In genomic region chr19:4052114-4052992, GRCh38 we compare ENCODE assay signal across 8 cellular contexts. TPM values are rescaled to one million over a fixed set of nuclear protein-coding genes. Genes with fewer than 3 reads are reported as not detected.
A peak's percentile ranks its signal among the peaks of the same experiment; 100 is the strongest.
DNase-seq lines count a peak whose midpoint lies in the region; ATAC-seq, FAIRE-seq and TF ChIP-seq lines count a peak whose summit lies in the region.

No MANE protein-coding gene starts in this region.

- no peaks in the 10 kb centered on the region; the same call in 1 of the 2 replicates for H3K9me3 ChIP-seq in K562 (replicated peaks; ENCODE audit: control insufficient read depth, insufficient read depth, low read depth, low read length)
- no peaks in the 10 kb centered on the region for H3K9me3 ChIP-seq in HepG2 (ENCODE audit: low read length)
- no peaks in the 10 kb centered on the region for H3K9me3 ChIP-seq in testis

- 90% methylated on average over 16 of the region's 27 CpGs for WGBS in K562 (ENCODE audit: insufficient coverage, low coverage, missing lambda C conversion rate)
- 7% methylated on average over 6 of the region's 27 CpGs for WGBS in HepG2 (ENCODE audit: low lambda C conversion rate)
- WGBS in testis, 2 donors = 55 to 58% methylated on average over 10 to 27 of the region's 27 CpGs

- H3K27ac ChIP-seq in K562 (ENCODE audit: extremely low read depth, low read depth, low read length) = no peak overlapping the region
- peak overlapping the region; percentile 99 for H3K27ac ChIP-seq in HepG2 (ENCODE audit: extremely low read length, insufficient read depth, low read length)
- H3K27ac ChIP-seq in testis = peak overlapping the region; percentile 2 to 61

- FAIRE-seq in K562 (lab: Jason Lieb, UNC) = no peak
- peak; percentile 80 for FAIRE-seq in HepG2 (lab: Jason Lieb, UNC)

- TF ChIP-seq POLR2A in K562 (conservative IDR thresholded peaks at IDR 0.05) = no peak
- TF ChIP-seq POLR2A in HepG2 (IDR thresholded peaks at IDR 0.05; ENCODE audit: insufficient read depth in 1 of 2, low read depth in 2 of 2, low read length in 2 of 2) = peak; percentile 67; a peak in 3 of 4 replicates
- TF ChIP-seq POLR2A in testis (IDR thresholded peaks at IDR 0.05) = no peak

- peaks cover 47% of the 10 kb centered on the region for H4K20me1 ChIP-seq in K562 (replicated peaks; ENCODE audit: control insufficient read depth, insufficient read depth, low read length)
- peaks cover 38% of the 10 kb centered on the region; the same call in 1 of the 2 replicates for H4K20me1 ChIP-seq in HepG2 (ENCODE audit: insufficient read depth, low read length)

- ATAC-seq in K562 = peak; percentile 15; the same call in 1 of the 3 replicates
- peak; percentile 86 for ATAC-seq in HepG2
- ATAC-seq in GM18909 (IDR thresholded peaks at IDR 0.05; ENCODE audit: poor library complexity, unreplicated experiment) = no peak
- ATAC-seq in GM19463 (IDR thresholded peaks at IDR 0.05; ENCODE audit: unreplicated experiment) = no peak

- H3K9ac ChIP-seq in K562 (ENCODE audit: insufficient read depth in 1 of 2, low read depth in 2 of 2, low read length in 2 of 2) (peak overlapping the region in 1 of 2 experiments; percentile 78; a peak in 2 of 4 replicates), HepG2 (ENCODE audit: insufficient read depth, low read depth, low read length) (peak overlapping the region; percentile 92)

- no peaks in the 10 kb centered on the region for H3K27me3 ChIP-seq in K562 (ENCODE audit: control insufficient read depth in 2 of 2, insufficient read depth in 2 of 2, low read length in 2 of 2)
- H3K27me3 ChIP-seq in HepG2 (ENCODE audit: control insufficient read depth in 1 of 2, insufficient read depth in 2 of 2, low read length in 2 of 2) = no peaks in the 10 kb centered on the region
- no peaks in the 10 kb centered on the region for H3K27me3 ChIP-seq in testis

- peaks cover 83% of the 10 kb centered on the region; the same call in 2 of the 3 replicates for H3K36me3 ChIP-seq in K562 (ENCODE audit: control insufficient read depth, insufficient read depth, low read length)
- peaks cover 33 to 60% of the 10 kb centered on the region in 2 experiments for H3K36me3 ChIP-seq in HepG2 (replicated peaks in 1 of 2; ENCODE audit: control insufficient read depth in 1 of 2, insufficient read depth in 2 of 2, low read length in 2 of 2)
- H3K36me3 ChIP-seq in testis (ENCODE audit: low read depth, missing control alignments) = no peaks in the 10 kb centered on the region

- H3K4me1 ChIP-seq in K562 (replicated peaks in 1 of 2; ENCODE audit: control insufficient read depth in 2 of 2, insufficient read depth in 2 of 2, low read length in 2 of 2) (peaks cover 0 to 39% of the 10 kb centered on the region in 2 experiments; a peak in 2 of 5 replicates), HepG2 (ENCODE audit: insufficient read depth, low read length) (peaks cover 33% of the 10 kb centered on the region), testis (peaks cover 12% of the 10 kb centered on the region)

- H3K79me2 ChIP-seq in K562 (ENCODE audit: control insufficient read depth, insufficient read depth, low read length) (peaks cover 91% of the 10 kb centered on the region), HepG2 (ENCODE audit: insufficient read depth, low read length) (peaks cover 59% of the 10 kb centered on the region)

- TF ChIP-seq RAD21 in K562 (CRISPR knock-in tag; conservative IDR thresholded peaks at IDR 0.05 in 1 of 2, IDR thresholded peaks at IDR 0.05 in 1 of 2) = no peak
- TF ChIP-seq RAD21 in HepG2 (CRISPR knock-in tag; IDR thresholded peaks at IDR 0.05) = peak; percentile 74

- in situ Hi-C loops in K562 (cut with MboI) (no loop called here), HepG2 (cut with HindIII; ENCODE audit: extremely low pct_ligation_motif_present, low pct_unique_long_range_greater_than_20kb) (no loop called here)

- intact Hi-C loops in K562 (cut with micrococcal nuclease) = no loop called here
- intact Hi-C loops in HepG2 (cut with micrococcal nuclease; ENCODE audit: unreplicated experiment) = loop anchor here (10.0 kb wide), 1 partner anchor 92 kb away; no protein-coding TSS in a partner anchor
- intact Hi-C loops in testis (cut with DNase I; ENCODE audit: low total_unique reads) = no loop called here

- H2AFZ ChIP-seq in K562 (ENCODE audit: low read depth, low read length) = no peak overlapping the region
- H2AFZ ChIP-seq in HepG2 (ENCODE audit: low read length) = no peak overlapping the region

- BruUV-seq in K562 (replicated peaks; lab: Mats Ljungman, UMichigan) = no TSS peak
- no TSS peak for BruUV-seq in HepG2 (replicated peaks; lab: Mats Ljungman, UMichigan)

- no peaks in the 10 kb centered on the region for H3K9me1 ChIP-seq in K562 (ENCODE audit: control insufficient read depth, insufficient read depth, low read length)

- peak; percentile 21 for DNase-seq in LHCN-M2 (ENCODE audit: low read depth)
- DNase-seq in K562 (ENCODE audit: extremely low read depth in 1 of 4, low spot score in 3 of 4) = no peak
- peak; percentile 95 for DNase-seq in HepG2 (ENCODE audit: low spot score)
- no peak for DNase-seq in testis
- no peak for DNase-seq in NCI-H2107 (lab: John Stamatoyannopoulos, UW)
- DNase-seq in stimulated activated naive CD4-positive, alpha-beta T cell treated with Interleukin-2 at 50 U/mL for 16 hours (lab: John Stamatoyannopoulos, UW) = no peak

- POLR2A ChIA-PET in K562 (lab: Yijun Ruan, JAX) = interaction anchor here (0.6 to 1.5 kb wide), 4 partner anchors 13 to 801 kb away, joined by 3 read pairs; no protein-coding TSS in a partner anchor
- POLR2A ChIA-PET in HepG2 (lab: Yijun Ruan, JAX) = interaction anchor here (1.0 to 2.6 kb wide), 12 partner anchors 9 to 290 kb away, joined by 3 to 16 read pairs (median 6); partner anchors contain the start of genes EEF2, PIAS4 and ZBTB7A

- TF ChIP-seq CTCF in K562 (IDR thresholded peaks at IDR 0.05 in 2 of 3, conservative IDR thresholded peaks at IDR 0.05 in 1 of 3; ENCODE audit: insufficient read depth in 2 of 3, low read depth in 1 of 3, low read length in 3 of 3) = no peak
- TF ChIP-seq CTCF in HepG2 (CRISPR knock-in tag; IDR thresholded peaks at IDR 0.05) = no peak; the same call in none of the 2 replicates
- no peak for TF ChIP-seq CTCF in testis (IDR thresholded peaks at IDR 0.05)

- CTCF ChIA-PET in K562 (lab: Yijun Ruan, JAX; ENCODE audit: low intra/inter-chr PET ratio) (no interaction called here), HepG2 (lab: Yijun Ruan, JAX; ENCODE audit: low intra/inter-chr PET ratio, low total read pairs) (no interaction called here)

- TF ChIP-seq EP300 in K562 (IDR thresholded peaks at IDR 0.05; ENCODE audit: low read length) (no peak), HepG2 (IDR thresholded peaks at IDR 0.05; ENCODE audit: low read depth in 2 of 2, low read length in 2 of 2) (peak; percentile 76 to 84; a peak in 3 of 4 replicates), HepG2 (CRISPR knock-in tag; IDR thresholded peaks at IDR 0.05; ENCODE audit: borderline replicate concordance) (peak; percentile 70; the same call in 1 of the 2 replicates)

- H3K4me3 ChIP-seq in K562 = no peak overlapping the region
- H3K4me3 ChIP-seq in HepG2 (replicated peaks in 1 of 3; ENCODE audit: insufficient read depth in 1 of 3, low read depth in 2 of 3, low read length in 3 of 3) = peak overlapping the region; percentile 42 to 70 (median 44); a peak in 5 of 6 replicates
- H3K4me3 ChIP-seq in testis = no peak overlapping the region

- H3K4me2 ChIP-seq in K562 (ENCODE audit: insufficient read depth, low read length) = no peak overlapping the region
- peak overlapping the region; percentile 98 for H3K4me2 ChIP-seq in HepG2 (ENCODE audit: low read depth, low read length)

RNA-seq across cellular contexts. Expression of gene ZBTB7A, which starts 14.3 kb away (rescaled TPM):
- total RNA-seq in LHCN-M2 (2014; rRNA removed) = 29.5 and 29.7 TPM in 2 replicates
- 12.3 TPM for polyA plus RNA-seq in LHCN-M2 (2012)
- total RNA-seq in K562 (2011; cell fraction: chromatin; rRNA removed; ENCODE audit: low replicate concordance) = 5.4 and 20.2 TPM in 2 replicates
- total RNA-seq in K562 (2011; cell fraction: nucleolus; rRNA removed) = 10.5 and 12.0 TPM in 2 replicates
- 5.3 and 7.3 TPM in 2 replicates for total RNA-seq in K562 (2011; cell fraction: nucleoplasm; rRNA removed)
- 10.2 and 13.8 TPM in 2 replicates for total RNA-seq in K562 (2014; rRNA removed)
- 1.6 and 1.8 TPM in 2 replicates for total RNA-seq in K562 (2014; rRNA removed; fragmentation: Illumina TruSeq; extraction: Trizol)
- 4.6 and 4.8 TPM in 2 replicates for total RNA-seq in K562 (2015; rRNA removed; fragmentation: Illumina TruSeq; extraction: Trizol)
- total RNA-seq in K562 (2021) = 32.7 and 34.0 TPM in 2 replicates
- polyA plus RNA-seq in K562 (2011; rRNA removed) = 2.0 and 2.4 TPM in 2 replicates
- 2.8 and 11.2 TPM in 2 replicates for polyA plus RNA-seq in K562 (2011; cell fraction: cytosol; rRNA removed)
- polyA plus RNA-seq in K562 (2011; cell fraction: nucleus; rRNA removed) = 7.4 and 18.4 TPM in 2 replicates
- polyA plus RNA-seq in K562 (2012) = 8.9 and 10.8 TPM in 2 replicates
- polyA plus RNA-seq in K562 (2014; fragmentation: Illumina TruSeq; extraction: Trizol) = 6.3 and 8.3 TPM in 2 replicates
- under 1 TPM; 0.11 to 0.27 TPM for polyA plus RNA-seq in K562 (2014; fragmentation: Nextera tagmentation; extraction: Ambion mirVana)
- polyA plus RNA-seq in K562 (2014; rRNA removed) = 10.8 and 11.6 TPM in 2 replicates
- polyA minus RNA-seq in K562 (2011; rRNA and poly(A)+ RNA removed) = 1.3 and 1.7 TPM in 2 replicates
- polyA minus RNA-seq in K562 (2011; cell fraction: cytosol; rRNA and poly(A)+ RNA removed) = 14.2 and 20.6 TPM in 2 replicates
- polyA minus RNA-seq in K562 (2011; cell fraction: nucleus; rRNA and poly(A)+ RNA removed) = 5.4 and 5.8 TPM in 2 replicates
- total RNA-seq in HepG2 (2016; rRNA removed; fragmentation: Illumina TruSeq; extraction: Trizol) = 3.5 and 3.6 TPM in 2 replicates
- total RNA-seq in HepG2 (2016; cell fraction: cytosol; rRNA removed; fragmentation: Illumina TruSeq; extraction: Trizol; ENCODE audit: low read depth) = 1.8 TPM in 2 replicates
- 2.7 and 3.2 TPM in 2 replicates for total RNA-seq in HepG2 (2016; cell fraction: insoluble cytoplasmic fraction; rRNA removed; fragmentation: Illumina TruSeq; extraction: Trizol)
- 3.7 and 4.3 TPM in 2 replicates for total RNA-seq in HepG2 (2016; cell fraction: membrane; rRNA removed; fragmentation: Illumina TruSeq; extraction: Trizol)
- total RNA-seq in HepG2 (2016; cell fraction: nucleus; rRNA removed; fragmentation: Illumina TruSeq; extraction: Trizol) = 3.0 and 3.1 TPM in 2 replicates
- polyA plus RNA-seq in HepG2 (2011; rRNA removed) = 4.0 and 5.5 TPM in 2 replicates
- polyA plus RNA-seq in HepG2 (2011; cell fraction: cytosol; rRNA removed) = 2.9 and 4.8 TPM in 2 replicates
- polyA plus RNA-seq in HepG2 (2011; cell fraction: nucleus; rRNA removed) = 23.5 and 34.3 TPM in 2 replicates
- polyA plus RNA-seq in HepG2 (2012) = 4.7 and 6.0 TPM in 2 replicates
- 0.96 and 1.2 TPM in 2 replicates for polyA plus RNA-seq in HepG2 (2016; cell fraction: cytosol; fragmentation: Illumina TruSeq; extraction: Trizol; ENCODE audit: low read depth)
- 4.5 and 4.8 TPM in 2 replicates for polyA plus RNA-seq in HepG2 (2016; cell fraction: insoluble cytoplasmic fraction; fragmentation: Illumina TruSeq; extraction: Trizol; ENCODE audit: low read depth)
- 2.7 and 3.0 TPM in 2 replicates for polyA plus RNA-seq in HepG2 (2016; cell fraction: membrane; fragmentation: Illumina TruSeq; extraction: Trizol; ENCODE audit: low read depth)
- 9.7 and 9.9 TPM in 2 replicates for polyA plus RNA-seq in HepG2 (2016; cell fraction: nucleus; fragmentation: Illumina TruSeq; extraction: Trizol; ENCODE audit: insufficient read depth, low read depth)
- 4.3 and 12.1 TPM in 2 replicates for polyA minus RNA-seq in HepG2 (2011; rRNA and poly(A)+ RNA removed; ENCODE audit: low replicate concordance)
- 9.4 and 10.5 TPM in 2 replicates for polyA minus RNA-seq in HepG2 (2011; cell fraction: cytosol; rRNA and poly(A)+ RNA removed)
- polyA minus RNA-seq in HepG2 (2011; cell fraction: nucleus; rRNA and poly(A)+ RNA removed) = 5.0 and 5.4 TPM in 2 replicates
- total RNA-seq in testis = 10 to 100 TPM; 42.2 to 49.4 TPM
- 7.5 TPM for polyA plus RNA-seq in testis (ENCODE audit: insufficient read depth, low read depth, low replicate concordance)

RNA-seq across cellular contexts. Expression of gene PIAS4, which starts 44.8 kb away (rescaled TPM):
- 17.6 and 18.1 TPM in 2 replicates for total RNA-seq in LHCN-M2 (2014; rRNA removed)
- polyA plus RNA-seq in LHCN-M2 (2012) = 17.7 TPM
- 19.4 and 56.5 TPM in 2 replicates for total RNA-seq in K562 (2011; cell fraction: chromatin; rRNA removed; ENCODE audit: low replicate concordance)
- 36.9 and 39.3 TPM in 2 replicates for total RNA-seq in K562 (2011; cell fraction: nucleolus; rRNA removed)
- 20.4 and 20.9 TPM in 2 replicates for total RNA-seq in K562 (2011; cell fraction: nucleoplasm; rRNA removed)
- total RNA-seq in K562 (2014; rRNA removed) = 21.9 and 26.4 TPM in 2 replicates
- 5.3 and 7.3 TPM in 2 replicates for total RNA-seq in K562 (2014; rRNA removed; fragmentation: Illumina TruSeq; extraction: Trizol)
- 14.3 and 14.4 TPM in 2 replicates for total RNA-seq in K562 (2015; rRNA removed; fragmentation: Illumina TruSeq; extraction: Trizol)
- total RNA-seq in K562 (2021) = 24.9 and 34.9 TPM in 2 replicates
- polyA plus RNA-seq in K562 (2011; rRNA removed) = 6.7 and 7.1 TPM in 2 replicates
- 7.4 and 15.5 TPM in 2 replicates for polyA plus RNA-seq in K562 (2011; cell fraction: cytosol; rRNA removed)
- 11.2 and 22.2 TPM in 2 replicates for polyA plus RNA-seq in K562 (2011; cell fraction: nucleus; rRNA removed)
- 23.1 and 44.7 TPM in 2 replicates for polyA plus RNA-seq in K562 (2012)
- 14.5 and 23.3 TPM in 2 replicates for polyA plus RNA-seq in K562 (2014; fragmentation: Illumina TruSeq; extraction: Trizol)
- polyA plus RNA-seq in K562 (2014; fragmentation: Nextera tagmentation; extraction: Ambion mirVana) = under 1 TPM; 0.27 TPM
- polyA plus RNA-seq in K562 (2014; rRNA removed) = 14.8 and 19.9 TPM in 2 replicates
- 4.6 and 5.3 TPM in 2 replicates for polyA minus RNA-seq in K562 (2011; rRNA and poly(A)+ RNA removed)
- polyA minus RNA-seq in K562 (2011; cell fraction: cytosol; rRNA and poly(A)+ RNA removed) = 14.9 and 18.8 TPM in 2 replicates
- 21.3 and 22.4 TPM in 2 replicates for polyA minus RNA-seq in K562 (2011; cell fraction: nucleus; rRNA and poly(A)+ RNA removed)
- 20.1 and 22.4 TPM in 2 replicates for total RNA-seq in HepG2 (2016; rRNA removed; fragmentation: Illumina TruSeq; extraction: Trizol)
- total RNA-seq in HepG2 (2016; cell fraction: cytosol; rRNA removed; fragmentation: Illumina TruSeq; extraction: Trizol; ENCODE audit: low read depth) = 4.3 and 5.1 TPM in 2 replicates
- total RNA-seq in HepG2 (2016; cell fraction: insoluble cytoplasmic fraction; rRNA removed; fragmentation: Illumina TruSeq; extraction: Trizol) = 16.7 and 23.3 TPM in 2 replicates
- 9.8 and 11.2 TPM in 2 replicates for total RNA-seq in HepG2 (2016; cell fraction: membrane; rRNA removed; fragmentation: Illumina TruSeq; extraction: Trizol)
- total RNA-seq in HepG2 (2016; cell fraction: nucleus; rRNA removed; fragmentation: Illumina TruSeq; extraction: Trizol) = 9.7 and 15.2 TPM in 2 replicates
- 8.7 and 9.0 TPM in 2 replicates for polyA plus RNA-seq in HepG2 (2011; rRNA removed)
- 11.2 and 43.1 TPM in 2 replicates for polyA plus RNA-seq in HepG2 (2011; cell fraction: cytosol; rRNA removed)
- polyA plus RNA-seq in HepG2 (2011; cell fraction: nucleus; rRNA removed) = 22.4 and 27.4 TPM in 2 replicates
- polyA plus RNA-seq in HepG2 (2012) = 19.1 and 20.7 TPM in 2 replicates
- polyA plus RNA-seq in HepG2 (2016; cell fraction: cytosol; fragmentation: Illumina TruSeq; extraction: Trizol; ENCODE audit: low read depth) = 3.3 and 3.5 TPM in 2 replicates
- polyA plus RNA-seq in HepG2 (2016; cell fraction: insoluble cytoplasmic fraction; fragmentation: Illumina TruSeq; extraction: Trizol; ENCODE audit: low read depth) = 18.2 and 33.3 TPM in 2 replicates
- 5.6 and 5.9 TPM in 2 replicates for polyA plus RNA-seq in HepG2 (2016; cell fraction: membrane; fragmentation: Illumina TruSeq; extraction: Trizol; ENCODE audit: low read depth)
- 36.3 and 39.1 TPM in 2 replicates for polyA plus RNA-seq in HepG2 (2016; cell fraction: nucleus; fragmentation: Illumina TruSeq; extraction: Trizol; ENCODE audit: insufficient read depth, low read depth)
- 12.2 and 13.9 TPM in 2 replicates for polyA minus RNA-seq in HepG2 (2011; rRNA and poly(A)+ RNA removed; ENCODE audit: low replicate concordance)
- polyA minus RNA-seq in HepG2 (2011; cell fraction: cytosol; rRNA and poly(A)+ RNA removed) = 5.1 and 7.7 TPM in 2 replicates
- polyA minus RNA-seq in HepG2 (2011; cell fraction: nucleus; rRNA and poly(A)+ RNA removed) = 14.5 and 15.1 TPM in 2 replicates
- total RNA-seq in testis = 10 to 100 TPM; 89.1 to 94.5 TPM
- 142 TPM for polyA plus RNA-seq in testis (ENCODE audit: insufficient read depth, low read depth, low replicate concordance)

Comparison
In these comparisons a context has a peak if more than half of its experiments do, and no peak if none do; other contexts are left out.
1. DNase-seq: peak in LHCN-M2 (single experiment) and HepG2 (single experiment); none in K562 (0 of 4), testis (single experiment), NCI-H2107 (single experiment) and stimulated activated naive CD4-positive, alpha-beta T cell treated with Interleukin-2 at 50 U/mL for 16 hours (single experiment).
2. ATAC-seq: peak in K562 (single experiment) and HepG2 (single experiment); none in GM18909 (single experiment) and GM19463 (single experiment).
3. H3K4me3 ChIP-seq: peak in HepG2 (3 of 3); none in K562 (single experiment) and testis (0 of 2).
4. POLR2A ChIP-seq: peak in HepG2 (2 of 2); none in K562 (single experiment) and testis (single experiment).